In genomic region chr3:169665264-169666078, GRCh38 we compare ENCODE assay signal across 19 cellular contexts. TPM values are rescaled to one million over a fixed set of nuclear protein-coding genes. Genes with fewer than 3 reads are reported as not detected.
DNase-seq lines count a peak whose midpoint lies in the region; ATAC-seq and TF ChIP-seq lines count a peak whose summit lies in the region.
"Had no signal": no experiment of that assay in that cellular context is flagged by ENCODE, and none has a peak within 500 bp of the region (broad histone marks: within the 10 kb centered on the region; RNA-seq: fewer than 3 reads in every experiment).

No MANE protein-coding gene starts in this region.

- H3K27me3 Mint-ChIP-seq in glutamatergic neuron (ENCODE audit: unreplicated experiment) (peaks cover 45% of the 10 kb centered on the region), nephron progenitor cell (ENCODE audit: low read depth, poor library complexity) (peaks cover 80% of the 10 kb centered on the region)

- TF ChIP-seq EP300 in Ishikawa (IDR thresholded peaks at IDR 0.05; ENCODE audit: borderline replicate concordance): no peak

- TF ChIP-seq CTCF in glutamatergic neuron (IDR thresholded peaks at IDR 0.05; ENCODE audit: partially characterized antibody, unreplicated experiment) (no peak), nephron progenitor cell (IDR thresholded peaks at IDR 0.05) (no peak), upper lobe of right lung (IDR thresholded peaks at IDR 0.05) (no peak), omental fat pad (IDR thresholded peaks at IDR 0.05) (no peak), thyroid gland (IDR thresholded peaks at IDR 0.05) (no peak)

- no peaks in the 10 kb centered on the region for H3K36me3 ChIP-seq in upper lobe of right lung
- H3K36me3 ChIP-seq in thyroid gland: no peaks in the 10 kb centered on the region

- H3K9me3 Mint-ChIP-seq in glutamatergic neuron (ENCODE audit: unreplicated experiment) (peaks cover 20% of the 10 kb centered on the region), nephron progenitor cell (no peaks in the 10 kb centered on the region)
- H3K9me3 Mint-ChIP-seq: natural killer cell had no signal

- H3K4me1 ChIP-seq in upper lobe of right lung (peaks cover 20% of the 10 kb centered on the region), thyroid gland (peaks cover 19 to 40% of the 10 kb centered on the region in 2 donors)

- peak overlapping the region; percentile 53 for H3K27ac ChIP-seq in upper lobe of right lung
- no peak overlapping the region for H3K27ac ChIP-seq in thyroid gland

- H3K4me3 Mint-ChIP-seq in glutamatergic neuron (ENCODE audit: unreplicated experiment) (peak overlapping the region; percentile 55), nephron progenitor cell (peak overlapping the region; percentile 71)
- H3K4me3 Mint-ChIP-seq: memory B cell had no signal

- intact Hi-C loops in upper lobe of right lung (cut with DNase I) (loop anchor here (5.0 kb wide), 1 partner anchor 518 kb away; no protein-coding TSS in a partner anchor), thyroid gland (cut with DNase I) (loop anchor here (10.0 kb wide), 1 partner anchor 621 kb away; no protein-coding TSS in a partner anchor)

- DNase-seq in glutamatergic neuron: no peak
- no peak for DNase-seq in nephron progenitor cell
- DNase-seq in upper lobe of right lung: no peak
- no peak for DNase-seq in omental fat pad (ENCODE audit: low spot score)
- DNase-seq in thyroid gland: no peak
- DNase-seq: activated CD4-positive, alpha-beta T cell treated with anti-CD3 and anti-CD28 coated beads for 48 hours; activated CD8-positive, alpha-beta memory T cell treated with anti-CD3 and anti-CD28 coated beads, Interleukin-2, amount 50 U/mL, for 4 hours; activated gamma-delta T cell; central memory CD4-positive, alpha-beta T cell; head of caudate nucleus; natural killer cell; NCI-H2081; NCI-H446 treated with DMSO at 0.1 percent for 48 hours; RPMI8226; stimulated activated CD4-positive, alpha-beta T cell treated with anti-CD3 and anti-CD28 coated beads, Interleukin-12 subunit alpha, Interleukin-12 subunit beta, amount 100 ng/mL, for 4 hours; stimulated activated CD8-positive, alpha-beta memory T cell treated with anti-CD3 and anti-CD28 coated beads, Interleukin-4, amount 100 ng/mL, for 48 hours had no signal

- TF ChIP-seq RAD21 in Ishikawa (IDR thresholded peaks at IDR 0.05; ENCODE audit: low read depth): no peak

- H3K4me1 Mint-ChIP-seq in glutamatergic neuron (ENCODE audit: low read depth, unreplicated experiment) (peaks cover 21% of the 10 kb centered on the region), nephron progenitor cell (peaks cover 66% of the 10 kb centered on the region)

- TF ChIP-seq POLR2A in thyroid gland (IDR thresholded peaks at IDR 0.05): no peak

- H3K9me3 ChIP-seq in upper lobe of right lung: no peaks in the 10 kb centered on the region
- no peaks in the 10 kb centered on the region for H3K9me3 ChIP-seq in thyroid gland

- WGBS in thyroid gland, 2 donors: 52 to 64% methylated on average over 9 of the region's 9 CpGs

- H3K27me3 ChIP-seq in upper lobe of right lung (peaks cover 70% of the 10 kb centered on the region), thyroid gland (peaks cover 47% of the 10 kb centered on the region)

- H3K4me3 ChIP-seq in upper lobe of right lung (peak overlapping the region; percentile 41), thyroid gland (replicated peaks in 1 of 3) (no peak overlapping the region)

- H3K36me3 Mint-ChIP-seq in glutamatergic neuron (ENCODE audit: unreplicated experiment) (no peaks in the 10 kb centered on the region), nephron progenitor cell (ENCODE audit: low read depth) (no peaks in the 10 kb centered on the region)

- ATAC-seq in upper lobe of right lung: no peak
- ATAC-seq in HG03520 (IDR thresholded peaks at IDR 0.05; ENCODE audit: unreplicated experiment): no peak
- ATAC-seq in omental fat pad (ENCODE audit: low FRiP score): no peak
- ATAC-seq: natural killer cell had no signal

- H3K27ac Mint-ChIP-seq in glutamatergic neuron (ENCODE audit: unreplicated experiment) (no peak overlapping the region), nephron progenitor cell (no peak overlapping the region)
- H3K27ac Mint-ChIP-seq: natural killer cell had no signal

TF ChIP-seq in Ishikawa, 13 proteins besides CTCF, POLR2A, EP300 and RAD21:
- TF ChIP-seq MAX (IDR thresholded peaks at IDR 0.05) (peak; percentile 26; the same call in 1 of the 2 replicates), YY1 (IDR thresholded peaks at IDR 0.05; ENCODE audit: low read depth) (no peak), TAF1 (IDR thresholded peaks at IDR 0.05; ENCODE audit: low read depth) (no peak), TCF12 (IDR thresholded peaks at IDR 0.05; ENCODE audit: low read depth) (peak; percentile 49; the same call in 1 of the 2 replicates), USF1 (IDR thresholded peaks at IDR 0.05) (no peak), ZBTB7A (IDR thresholded peaks at IDR 0.05; ENCODE audit: low read depth) (peak; percentile 35; the same call in 1 of the 2 replicates)
TF ChIP-seq in Ishikawa: peak in this region for 3.

RNA-seq across cellular contexts. Expression of gene MECOM, which starts 2.0 kb away (rescaled TPM):
- total RNA-seq in glutamatergic neuron (ENCODE audit: unreplicated experiment) (not detected), upper lobe of right lung (87.8 TPM), omental fat pad (10 to 100 TPM in 3 of 4 donors, 1 to 10 TPM in 1; 5.9 to 66.2 (median 18.9) TPM), thyroid gland (10 to 100 TPM in 1 of 4 donors, 1 to 10 TPM in 3; 3.2 to 16.0 (median 6.8) TPM)
